ENCODE assay signal across 19 cellular contexts in genomic region chr1:20386682-20387081, GRCh38.
DNase-seq lines count a peak whose midpoint lies in the region; ATAC-seq and TF ChIP-seq lines count a peak whose summit lies in the region.
"Had no signal": no experiment of that assay in that cellular context is flagged by ENCODE, and none has a peak within 500 bp of the region (broad histone marks: within the 10 kb centered on the region; RNA-seq: fewer than 3 reads in every experiment).

No MANE protein-coding gene starts in this region.

- H3K27ac ChIP-seq in cingulate gyrus (ENCODE audit: low read depth, low read length) (peak overlapping the region; percentile 75), right cardiac atrium (ENCODE audit: low read length) (no peak overlapping the region)
- H3K27ac ChIP-seq: body of pancreas, vagina, VCaP had no signal

- no peaks in the 10 kb centered on the region for H3K4me1 ChIP-seq in right cardiac atrium (ENCODE audit: control insufficient read depth, insufficient read depth, low read length)
- H3K4me1 ChIP-seq: body of pancreas, vagina had no signal

- no peak for TF ChIP-seq CTCF in GM10248 (IDR thresholded peaks at IDR 0.05; ENCODE audit: control extremely low read depth, extremely low read depth, low read depth, missing control alignments)

- no peaks in the 10 kb centered on the region for H3K27me3 ChIP-seq in right cardiac atrium (ENCODE audit: control insufficient read depth, insufficient read depth)
- H3K27me3 ChIP-seq: body of pancreas, vagina had no signal

- ATAC-seq in HG02678 (IDR thresholded peaks at IDR 0.05; ENCODE audit: unreplicated experiment) (no peak), right cardiac atrium (no peak)
- ATAC-seq: body of pancreas; stimulated activated naive CD8-positive, alpha-beta T cell treated with anti-CD3 and anti-CD28 coated beads, Interleukin-15, Interleukin-2, amounts not matched to agents 100 U/mL and 50 U/mL, for 24 hours had no signal

- DNase-seq in NCI-H748 (lab: John Stamatoyannopoulos, UW; ENCODE audit: unreplicated experiment) = peak; percentile 69
- no peak for DNase-seq in NCI-H748 treated with DMSO at 0.1 percent for 48 hours (lab: John Stamatoyannopoulos, UW)
- peak; percentile 90 for DNase-seq in NCI-H2227 (lab: John Stamatoyannopoulos, UW; ENCODE audit: unreplicated experiment)
- peak; percentile 52 for DNase-seq in retina
- no peak for DNase-seq in GM10248 (ENCODE audit: extremely low spot score)
- no peak for DNase-seq in right cardiac atrium
- DNase-seq: ACHN; activated CD8-positive, alpha-beta memory T cell treated with anti-CD3 and anti-CD28 coated beads for 24 hours; activated naive CD4-positive, alpha-beta T cell treated with Interleukin-2 at 50 U/mL for 16 hours; body of pancreas; CD8-positive, alpha-beta memory T cell; GDM1; kidney; NCI-H526 treated with DMSO at 0.1 percent for 48 hours; stimulated activated naive CD8-positive, alpha-beta T cell treated with anti-CD3 and anti-CD28 coated beads, Interleukin-15, Interleukin-2, amounts not matched to agents 100 U/mL and 50 U/mL, for 24 hours had no signal

- no peaks in the 10 kb centered on the region for H3K9me3 ChIP-seq in right cardiac atrium (ENCODE audit: control insufficient read depth, low read length)
- H3K9me3 ChIP-seq: body of pancreas, vagina had no signal

- POLR2A ChIA-PET in GM10248 (lab: Yijun Ruan, JAX) = no interaction called here

- H3K4me3 ChIP-seq in right cardiac atrium (ENCODE audit: low read length) = no peak overlapping the region
- H3K4me3 ChIP-seq: body of pancreas, vagina had no signal

- CTCF ChIA-PET in GM10248 (lab: Yijun Ruan, JAX) = no interaction called here

- 14% methylated on average over 5 of the region's 5 CpGs for WGBS in right cardiac atrium

- intact Hi-C loops in right cardiac atrium (cut with DNase I) = loop anchor here in 1 of 4 donors (10.0 kb wide), 1 partner anchor 98 kb away; the partner anchor contains the start of gene CAMK2N1

Comparison
In these comparisons a context has a peak if more than half of its experiments do, and no peak if none do; other contexts are left out.
1. DNase-seq: peak in NCI-H748 (single experiment), NCI-H2227 (single experiment) and retina (single experiment); none in NCI-H748 treated with DMSO at 0.1 percent for 48 hours (single experiment), GM10248 (single experiment) and right cardiac atrium (0 of 3).